In genomic region chr15:48097264-48097663, GRCh38 we compare ENCODE assay signal across 25 cellular contexts. TPM values are rescaled to one million over a fixed set of nuclear protein-coding genes. Genes with fewer than 3 reads are reported as not detected.
DNase-seq lines count a peak whose midpoint lies in the region; ATAC-seq, FAIRE-seq and TF ChIP-seq lines count a peak whose summit lies in the region.
"Had no signal": no experiment of that assay in that cellular context is flagged by ENCODE, and none has a peak within 500 bp of the region (broad histone marks: within the 10 kb centered on the region; RNA-seq: fewer than 3 reads in every experiment).

No MANE protein-coding gene starts in this region.

- POLR2A ChIA-PET in HepG2 (lab: Yijun Ruan, JAX): no interaction called here
- POLR2A ChIA-PET in GM12878 (lab: Charles Lee): no interaction called here

- H3K4me1 ChIP-seq in HepG2 (ENCODE audit: insufficient read depth, low read length) (no peaks in the 10 kb centered on the region), right lobe of liver (no peaks in the 10 kb centered on the region), GM12878 (ENCODE audit: control insufficient read depth, insufficient read depth, low read length) (no peaks in the 10 kb centered on the region), keratinocyte (ENCODE audit: control insufficient read depth, extremely low read depth, insufficient read depth, low read length) (peaks cover 13% of the 10 kb centered on the region)
- H3K4me1 ChIP-seq: Caco-2 had no signal

- TF ChIP-seq EP300 in HepG2 (IDR thresholded peaks at IDR 0.05; ENCODE audit: low read depth in 2 of 2, low read length in 2 of 2) (no peak), HepG2 (CRISPR knock-in tag; IDR thresholded peaks at IDR 0.05; ENCODE audit: borderline replicate concordance) (no peak), GM12878 (IDR thresholded peaks at IDR 0.05; ENCODE audit: borderline replicate concordance in 1 of 2, control insufficient read depth in 1 of 2, low read depth in 2 of 2, low read length in 2 of 2) (no peak)

- RAD21 ChIA-PET in GM12878 (lab: Charles Lee; ENCODE audit: unreplicated experiment): interaction anchor here (0.6 to 1.0 kb wide), 2 partner anchors 98 to 1795 kb away, joined by 3 read pairs; no protein-coding TSS in a partner anchor

- H3K79me2 ChIP-seq in HepG2 (ENCODE audit: insufficient read depth, low read length): no peaks in the 10 kb centered on the region
- H3K79me2 ChIP-seq in GM12878 (ENCODE audit: control insufficient read depth, insufficient read depth, low read length): no peaks in the 10 kb centered on the region
- H3K79me2 ChIP-seq in keratinocyte (ENCODE audit: control insufficient read depth, insufficient read depth, low read length): no peaks in the 10 kb centered on the region

- no peak overlapping the region for H3K4me3 ChIP-seq in HepG2 (replicated peaks in 1 of 3; ENCODE audit: insufficient read depth in 1 of 3, low read depth in 2 of 3, low read length in 3 of 3)
- H3K4me3 ChIP-seq in right lobe of liver: no peak overlapping the region
- no peak overlapping the region for H3K4me3 ChIP-seq in GM12878
- H3K4me3 ChIP-seq in keratinocyte (ENCODE audit: control insufficient read depth in 2 of 3, extremely low read depth in 1 of 3, insufficient read depth in 2 of 3, low read depth in 1 of 3, low read length in 3 of 3): no peak overlapping the region
- H3K4me3 ChIP-seq: BLaER1 had no signal

- no peak for TF ChIP-seq POLR2A in HepG2 (IDR thresholded peaks at IDR 0.05; ENCODE audit: insufficient read depth in 1 of 2, low read depth in 2 of 2, low read length in 2 of 2)
- no peak for TF ChIP-seq POLR2A in right lobe of liver (IDR thresholded peaks at IDR 0.05)
- TF ChIP-seq POLR2A in GM12878 (IDR thresholded peaks at IDR 0.05; ENCODE audit: low read depth, low read length): no peak

- no peak overlapping the region for H3K4me2 ChIP-seq in HepG2 (ENCODE audit: low read depth, low read length)
- H3K4me2 ChIP-seq in GM12878 (ENCODE audit: control insufficient read depth, insufficient read depth): no peak overlapping the region
- H3K4me2 ChIP-seq in keratinocyte (ENCODE audit: control insufficient read depth, extremely low read depth, insufficient read depth, low read depth, low read length): no peak overlapping the region
- H3K4me2 ChIP-seq: BLaER1 had no signal

- DNase-seq in HepG2 (ENCODE audit: low spot score) (no peak), right lobe of liver (no peak), GM12878 (ENCODE audit: low read depth, low spot score) (no peak), keratinocyte (ENCODE audit: low read depth, low spot score) (no peak), COR-L47 (lab: John Stamatoyannopoulos, UW) (no peak), Kasumi-1 (lab: John Stamatoyannopoulos, UW) (no peak), posterior vena cava (ENCODE audit: low spot score) (no peak)
- DNase-seq: 8988T; BE2C; C1 segment of cervical spinal cord; Caco-2; Calu3; CD4-positive, alpha-beta memory T cell; CD4-positive, CD25-positive, alpha-beta regulatory T cell; CD8-positive, alpha-beta memory T cell; DMS79 treated with DMSO at 0.1 percent for 48 hours; GF-D8 had no signal

- H3K27me3 ChIP-seq in HepG2 (ENCODE audit: control insufficient read depth in 1 of 2, insufficient read depth in 2 of 2, low read length in 2 of 2): no peaks in the 10 kb centered on the region
- H3K27me3 ChIP-seq in right lobe of liver: no peaks in the 10 kb centered on the region
- H3K27me3 ChIP-seq in GM12878 (replicated peaks in 1 of 2; ENCODE audit: control insufficient read depth in 2 of 2, insufficient read depth in 2 of 2, low read length in 1 of 2): no peaks in the 10 kb centered on the region
- no peaks in the 10 kb centered on the region for H3K27me3 ChIP-seq in keratinocyte (ENCODE audit: control insufficient read depth, extremely low read depth, insufficient read depth, low read length)
- H3K27me3 ChIP-seq: BE2C, BLaER1 had no signal

- FAIRE-seq in HepG2 (lab: Jason Lieb, UNC) (no peak), GM12878 (lab: Jason Lieb, UNC) (no peak), keratinocyte (lab: Jason Lieb, UNC) (no peak)
- FAIRE-seq: A204.1, D721Med, G401.6, GM12892, GM18507 had no signal

- WGBS in HepG2 (ENCODE audit: low lambda C conversion rate): 3% methylated on average over 2 of the region's 2 CpGs
- 44% methylated on average over 2 of the region's 2 CpGs for WGBS in right lobe of liver (ENCODE audit: insufficient coverage, low coverage, low lambda C conversion rate, missing lambda C conversion rate)
- WGBS in GM12878 (ENCODE audit: insufficient coverage, insufficient replicate concordance, low lambda C conversion rate, missing lambda C conversion rate): 15% methylated on average over 2 of the region's 2 CpGs

- TF ChIP-seq RAD21 in HepG2 (CRISPR knock-in tag; IDR thresholded peaks at IDR 0.05) (no peak), GM12878 (IDR thresholded peaks at IDR 0.05; ENCODE audit: insufficient read depth, low read depth, low read length) (no peak)

- no peaks in the 10 kb centered on the region for H4K20me1 ChIP-seq in HepG2 (ENCODE audit: insufficient read depth, low read length)
- no peaks in the 10 kb centered on the region for H4K20me1 ChIP-seq in GM12878 (ENCODE audit: control insufficient read depth, insufficient read depth)
- no peaks in the 10 kb centered on the region for H4K20me1 ChIP-seq in keratinocyte (ENCODE audit: control insufficient read depth, extremely low read depth, insufficient read depth, low read length)
- H4K20me1 ChIP-seq: BLaER1 had no signal

- in situ Hi-C loops in HepG2 (cut with HindIII; ENCODE audit: extremely low pct_ligation_motif_present, low pct_unique_long_range_greater_than_20kb) (no loop called here), GM12878 (cut with MboI) (no loop called here)

- BruUV-seq in HepG2 (replicated peaks; lab: Mats Ljungman, UMichigan): no TSS peak
- no TSS peak for BruUV-seq in GM12878 (replicated peaks; lab: Mats Ljungman, UMichigan)

- H3K9me1 ChIP-seq in keratinocyte (ENCODE audit: control insufficient read depth, extremely low read depth, insufficient read depth, low read length): no peaks in the 10 kb centered on the region

- dilution Hi-C loops in keratinocyte (cut with MboI; ENCODE audit: extremely low pct_ligation_motif_present, low sequenced_read_pairs): no loop called here

- H3K36me3 ChIP-seq in HepG2 (replicated peaks in 1 of 2; ENCODE audit: control insufficient read depth in 1 of 2, insufficient read depth in 2 of 2, low read length in 2 of 2) (no peaks in the 10 kb centered on the region), right lobe of liver (no peaks in the 10 kb centered on the region), GM12878 (ENCODE audit: control insufficient read depth in 2 of 2, insufficient read depth in 2 of 2, low read length in 1 of 2) (no peaks in the 10 kb centered on the region), keratinocyte (ENCODE audit: control insufficient read depth in 2 of 2, extremely low read depth in 1 of 2, insufficient read depth in 2 of 2, low read length in 2 of 2) (no peaks in the 10 kb centered on the region)
- H3K36me3 ChIP-seq: BE2C, BLaER1 had no signal

- intact Hi-C loops in HepG2 (cut with micrococcal nuclease; ENCODE audit: unreplicated experiment): no loop called here
- intact Hi-C loops in right lobe of liver (cut with DNase I): no loop called here
- intact Hi-C loops in GM12878 (cut with micrococcal nuclease; ENCODE audit: unreplicated experiment): no loop called here
- intact Hi-C loops in posterior vena cava (cut with DNase I): no loop called here

- TF ChIP-seq CTCF in HepG2 (CRISPR knock-in tag; IDR thresholded peaks at IDR 0.05) (no peak), right lobe of liver (IDR thresholded peaks at IDR 0.05) (no peak), GM12878 (IDR thresholded peaks at IDR 0.05 in 2 of 3, conservative IDR thresholded peaks at IDR 0.05 in 1 of 3; ENCODE audit: control insufficient read depth in 2 of 3, extremely low read depth in 1 of 3, insufficient read depth in 1 of 3, low read depth in 3 of 3, low read length in 3 of 3) (no peak), keratinocyte (optimal IDR thresholded peaks at IDR 0.05 in 1 of 3, IDR thresholded peaks at IDR 0.05 in 1 of 3, conservative IDR thresholded peaks at IDR 0.05 in 1 of 3; ENCODE audit: extremely low read depth in 1 of 3, insufficient read depth in 2 of 3, low read length in 3 of 3) (no peak)

- no peak for ATAC-seq in HepG2
- ATAC-seq in right lobe of liver: no peak
- ATAC-seq in GM12878: no peak

- no peaks in the 10 kb centered on the region for H3K9me3 ChIP-seq in HepG2 (ENCODE audit: low read length)
- H3K9me3 ChIP-seq in right lobe of liver: no peaks in the 10 kb centered on the region
- H3K9me3 ChIP-seq in GM12878 (replicated peaks; ENCODE audit: control insufficient read depth, insufficient read depth, low read length): no peaks in the 10 kb centered on the region; the same call in 2 of the 3 replicates
- H3K9me3 ChIP-seq in keratinocyte (ENCODE audit: control insufficient read depth, low read depth, low read length): no peaks in the 10 kb centered on the region
- H3K9me3 ChIP-seq: BE2C, BLaER1, Caco-2 had no signal

- H3K27ac ChIP-seq in HepG2 (ENCODE audit: extremely low read length, insufficient read depth, low read length) (no peak overlapping the region), right lobe of liver (no peak overlapping the region), GM12878 (ENCODE audit: control insufficient read depth, insufficient read depth) (no peak overlapping the region), keratinocyte (ENCODE audit: control insufficient read depth, insufficient read depth, low read length) (peak overlapping the region; percentile 30)
- H3K27ac ChIP-seq: BLaER1 had no signal

- H2AFZ ChIP-seq in HepG2 (ENCODE audit: low read length): no peak overlapping the region
- no peak overlapping the region for H2AFZ ChIP-seq in GM12878 (ENCODE audit: control insufficient read depth, low read depth, low read length)
- H2AFZ ChIP-seq in keratinocyte (ENCODE audit: control insufficient read depth, low read length): no peak overlapping the region

- H3K9ac ChIP-seq in HepG2 (ENCODE audit: insufficient read depth, low read depth, low read length): no peak overlapping the region
- no peak overlapping the region for H3K9ac ChIP-seq in GM12878 (ENCODE audit: control insufficient read depth, insufficient read depth, low read length)
- no peak overlapping the region for H3K9ac ChIP-seq in keratinocyte (ENCODE audit: control insufficient read depth, extremely low read depth, insufficient read depth, low read length)
- H3K9ac ChIP-seq: BLaER1 had no signal

- CTCF ChIA-PET in HepG2 (lab: Yijun Ruan, JAX; ENCODE audit: low intra/inter-chr PET ratio, low total read pairs): no interaction called here
- CTCF ChIA-PET in GM12878 (lab: Yijun Ruan, JAX): interaction anchor here (0.5 kb wide), 1 partner anchor 337 kb away, joined by 3 read pairs; no protein-coding TSS in a partner anchor

- SMC1A ChIA-PET in GM12878 (lab: Charles Lee; ENCODE audit: uncharacterized antibody, unreplicated experiment): interaction anchor here (0.7 kb wide), 1 partner anchor 100 kb away, joined by 3 read pairs; no protein-coding TSS in a partner anchor

RNA-seq across cellular contexts. Expression of gene SLC24A5, which starts 23.5 kb away (rescaled TPM):
- total RNA-seq in HepG2 (2016; rRNA removed; fragmentation: Illumina TruSeq; extraction: Trizol) (not detected in 2 replicates), right lobe of liver (not detected), GM12878 (2014; rRNA removed) (not detected in 2 replicates), GM12878 (2014; rRNA removed; fragmentation: Illumina TruSeq; extraction: Trizol) (not detected in 2 replicates), GM12878 (2021) (not detected in 2 replicates), posterior vena cava (not detected)
- not detected in 2 replicates for total RNA-seq in HepG2 (2016; cell fraction: cytosol; rRNA removed; fragmentation: Illumina TruSeq; extraction: Trizol; ENCODE audit: low read depth)
- not detected in 2 replicates for total RNA-seq in HepG2 (2016; cell fraction: insoluble cytoplasmic fraction; rRNA removed; fragmentation: Illumina TruSeq; extraction: Trizol)
- not detected in 2 replicates for total RNA-seq in HepG2 (2016; cell fraction: membrane; rRNA removed; fragmentation: Illumina TruSeq; extraction: Trizol)
- total RNA-seq in HepG2 (2016; cell fraction: nucleus; rRNA removed; fragmentation: Illumina TruSeq; extraction: Trizol): not detected in 2 replicates
- polyA plus RNA-seq in HepG2 (2011; rRNA removed) (not detected in 2 replicates), GM12878 (2011; rRNA removed) (0.04 TPM in 1 of 2 replicates, not detected in the other), GM12878 (2014; fragmentation: Illumina TruSeq; extraction: Trizol) (not detected in 2 replicates), GM12878 (2014; fragmentation: Nextera tagmentation; extraction: Ambion mirVana) (not detected), GM12878 (2014; rRNA removed) (not detected in 2 replicates), GM12878 (2016; fragmentation: Nextera tagmentation; extraction: Ambion mirVana) (not detected), keratinocyte (0.04 TPM in 1 of 3 replicates, not detected in the others)
- polyA plus RNA-seq in HepG2 (2011; cell fraction: cytosol; rRNA removed): not detected in 2 replicates
- polyA plus RNA-seq in HepG2 (2011; cell fraction: nucleus; rRNA removed): not detected in 2 replicates
- not detected in 2 replicates for polyA plus RNA-seq in HepG2 (2012)
- polyA plus RNA-seq in HepG2 (2016; cell fraction: cytosol; fragmentation: Illumina TruSeq; extraction: Trizol; ENCODE audit: low read depth): not detected in 2 replicates
- polyA plus RNA-seq in HepG2 (2016; cell fraction: insoluble cytoplasmic fraction; fragmentation: Illumina TruSeq; extraction: Trizol; ENCODE audit: low read depth): not detected in 2 replicates
- not detected in 2 replicates for polyA plus RNA-seq in HepG2 (2016; cell fraction: membrane; fragmentation: Illumina TruSeq; extraction: Trizol; ENCODE audit: low read depth)
- not detected in 2 replicates for polyA plus RNA-seq in HepG2 (2016; cell fraction: nucleus; fragmentation: Illumina TruSeq; extraction: Trizol; ENCODE audit: insufficient read depth, low read depth)
- not detected in 2 replicates for polyA minus RNA-seq in HepG2 (2011; rRNA and poly(A)+ RNA removed; ENCODE audit: low replicate concordance)
- polyA minus RNA-seq in HepG2 (2011; cell fraction: cytosol; rRNA and poly(A)+ RNA removed): not detected in 2 replicates
- 0.37 TPM in 1 of 2 replicates, not detected in the other for polyA minus RNA-seq in HepG2 (2011; cell fraction: nucleus; rRNA and poly(A)+ RNA removed)
- total RNA-seq in GM12878 (2013; cell fraction: nucleolus; rRNA removed): not detected in 2 replicates
- not detected for polyA plus RNA-seq in GM12878 (2011; ENCODE audit: low read depth)
- not detected in 2 replicates for polyA plus RNA-seq in GM12878 (2011; cell fraction: cytosol; rRNA removed)
- polyA plus RNA-seq in GM12878 (2011; cell fraction: nucleus; rRNA removed): not detected in 2 replicates
- polyA plus RNA-seq in GM12878 (2012): not detected in 2 replicates
- not detected in 2 replicates for polyA minus RNA-seq in GM12878 (2011; rRNA and poly(A)+ RNA removed)
- polyA minus RNA-seq in GM12878 (2011; cell fraction: cytosol; rRNA and poly(A)+ RNA removed): not detected in 2 replicates
- not detected in 2 replicates for polyA minus RNA-seq in GM12878 (2011; cell fraction: nucleus; rRNA and poly(A)+ RNA removed)
- not detected for polyA plus RNA-seq in keratinocyte (2011; ENCODE audit: low read depth)
- 0.04 and 0.07 TPM in 2 replicates for polyA plus RNA-seq in keratinocyte (2011; cell fraction: cytosol; rRNA removed)
- polyA plus RNA-seq in keratinocyte (2011; cell fraction: nucleus; rRNA removed): not detected in 2 replicates
- polyA plus RNA-seq in keratinocyte (2012; ENCODE audit: low replicate concordance): not detected in 2 replicates
- polyA minus RNA-seq in keratinocyte: not detected in 3 replicates
- not detected for polyA minus RNA-seq in keratinocyte (2011; cell fraction: cytosol; rRNA and poly(A)+ RNA removed)
- polyA minus RNA-seq in keratinocyte (2011; cell fraction: nucleus; rRNA and poly(A)+ RNA removed): not detected in 2 replicates
- total RNA-seq: A673; Caco-2; Calu3; CD4-positive, alpha-beta memory T cell; CD4-positive, CD25-positive, alpha-beta regulatory T cell; CD8-positive, alpha-beta memory T cell had no signal
- polyA plus RNA-seq: CD14-positive monocyte; CD4-positive, alpha-beta memory T cell; CD4-positive, CD25-positive, alpha-beta regulatory T cell; CD8-positive, alpha-beta memory T cell had no signal

Comparison
In these comparisons a context has a peak if more than half of its experiments do, and no peak if none do; other contexts are left out.
1. Of the 75 proteins assayed by ChIP-seq in both HepG2 and GM12878: peak only in HepG2: none; only in GM12878: none; in both: RAD51; in neither: 73; mixed calls (peak in some experiments, not most) for 1.